In the genomic region with DNA sequence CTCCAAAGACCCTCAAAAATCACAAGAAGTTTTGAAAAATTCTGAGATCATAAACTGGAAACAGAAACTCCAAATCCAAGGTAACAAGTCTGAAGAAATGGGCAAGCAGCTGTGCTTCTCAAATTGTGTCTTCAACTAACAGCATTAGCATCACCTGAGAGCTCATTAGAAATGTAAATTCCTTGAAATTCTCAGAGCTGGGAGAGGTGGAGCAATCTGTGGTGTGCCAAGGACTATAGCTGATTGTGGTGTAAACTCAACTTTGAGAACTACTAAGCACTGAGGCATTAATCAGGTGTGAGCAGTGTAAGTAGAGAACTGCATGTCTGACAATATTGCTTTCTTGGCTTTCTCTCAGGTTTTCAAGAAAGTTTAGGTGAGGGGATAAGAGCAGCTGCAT, we compare ENCODE assay signal across 19 cellular contexts. TPM values are rescaled to one million over a fixed set of nuclear protein-coding genes. Genes with fewer than 3 reads are reported as not detected.
"Had no signal": no experiment of that assay in that cellular context is flagged by ENCODE, and none has a peak within 500 bp of the region (broad histone marks: within the 10 kb centered on the region; RNA-seq: fewer than 3 reads in every experiment).

No MANE protein-coding gene starts in this region.

RNA-seq across cellular contexts. Expression of a gene that starts 7.5 kb away (rescaled TPM):
- total RNA-seq: natural killer cell treated with Interleukin-12 subunit alpha and Interleukin-12 subunit beta and Interleukin-15 and Interleukin-18, amount 100 ng/mL, for 72 hours; neural crest cell; omental fat pad; osteocyte; pancreas; posterior vena cava; prostate gland; pulmonary artery endothelial cell; right atrium auricular region; sciatic nerve; smooth muscle cell; spleen; suprapubic skin; testis; transverse colon; upper lobe of right lung; urinary bladder; uterus had no signal
- polyA plus RNA-seq: pancreas, smooth muscle cell, spleen, thymus, urinary bladder had no signal
